Comparison of ENCODE assay signal across 9 cellular contexts in the genomic region with DNA sequence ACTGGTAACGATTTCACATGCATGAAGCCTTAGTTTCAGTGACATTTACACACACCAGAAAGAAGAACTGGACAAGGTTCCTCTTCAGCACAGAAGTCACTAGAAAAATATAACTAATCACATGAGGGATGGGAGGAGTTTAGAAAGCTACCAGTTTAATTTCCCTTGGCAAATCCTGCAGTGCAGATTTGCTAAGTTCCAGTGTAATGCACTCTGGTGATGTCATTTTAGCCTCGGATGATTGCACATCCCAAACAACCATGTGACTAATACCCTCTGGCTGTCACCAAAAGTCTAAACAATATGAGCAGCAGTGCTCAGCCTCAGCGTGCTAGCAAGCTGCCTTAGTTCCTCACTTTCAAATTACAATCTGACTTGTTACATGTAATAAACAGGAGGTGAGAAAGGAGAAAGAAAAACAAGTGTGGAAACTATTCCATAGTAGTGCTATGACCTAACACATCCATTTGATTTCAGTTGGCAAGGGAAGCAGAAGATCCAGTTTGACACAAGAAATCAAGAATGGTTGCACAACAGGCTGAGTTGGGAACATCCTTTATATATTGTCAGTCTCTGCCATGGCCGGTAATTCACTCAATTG. TPM values are rescaled to one million over a fixed set of nuclear protein-coding genes. Genes with fewer than 3 reads are reported as not detected.
DNase-seq lines count a peak whose midpoint lies in the region; ATAC-seq and TF ChIP-seq lines count a peak whose summit lies in the region.
"Had no signal": no experiment of that assay in that cellular context is flagged by ENCODE, and none has a peak within 500 bp of the region (broad histone marks: within the 10 kb centered on the region; RNA-seq: fewer than 3 reads in every experiment).

No MANE protein-coding gene starts in this region.

- TF ChIP-seq CTCF in HL-60 (IDR thresholded peaks at IDR 0.05; ENCODE audit: insufficient read depth, low read length) = no peak
- no peak for TF ChIP-seq CTCF in RWPE1 (conservative IDR thresholded peaks at IDR 0.05; ENCODE audit: low read depth)
- no peak for TF ChIP-seq CTCF in nephron (IDR thresholded peaks at IDR 0.05; ENCODE audit: unreplicated experiment in 3 of 3)

- H3K4me3 ChIP-seq in CD4-positive, CD25-positive, alpha-beta regulatory T cell (ENCODE audit: low read depth, low read length) = no peak overlapping the region
- H3K4me3 ChIP-seq in HL-60 (replicated peaks; ENCODE audit: insufficient read depth, low read length) = no peak overlapping the region; the same call in 1 of the 2 replicates
- no peak overlapping the region for H3K4me3 ChIP-seq in esophagus (ENCODE audit: low read depth in 1 of 2, low read length in 2 of 2)

- POLR2A ChIA-PET in RWPE1 (lab: Yijun Ruan, JAX; ENCODE audit: low non-redundant PET) = no interaction called here

- CTCF ChIA-PET in RWPE1 (lab: Yijun Ruan, JAX) = interaction anchor here (0.5 kb wide), 1 partner anchor 1170 kb away, joined by 3 read pairs; no protein-coding TSS in a partner anchor

- H3K9me3 Mint-ChIP-seq in CD4-positive, CD25-positive, alpha-beta regulatory T cell = peaks cover 0 to 2% (median 0%) of the 10 kb centered on the region in 7 donors
- peaks cover 3% of the 10 kb centered on the region for H3K9me3 Mint-ChIP-seq in nephron

- H3K27me3 ChIP-seq in CD4-positive, CD25-positive, alpha-beta regulatory T cell (ENCODE audit: control insufficient read depth, insufficient read depth, low read length) = no peaks in the 10 kb centered on the region
- no peaks in the 10 kb centered on the region for H3K27me3 ChIP-seq in HL-60 (ENCODE audit: insufficient read depth, poor library complexity, severe bottlenecking)
- H3K27me3 ChIP-seq in esophagus (ENCODE audit: control insufficient read depth in 1 of 2, insufficient read depth in 2 of 2, low read length in 2 of 2) = no peaks in the 10 kb centered on the region

- peak; percentile 28 to 32 for ATAC-seq in CD4-positive, CD25-positive, alpha-beta regulatory T cell (ENCODE audit: low read depth in 2 of 2)
- ATAC-seq in GM18498 (IDR thresholded peaks at IDR 0.05; ENCODE audit: unreplicated experiment) = no peak
- ATAC-seq in GM18861 (IDR thresholded peaks at IDR 0.05; ENCODE audit: unreplicated experiment) = no peak
- ATAC-seq in HG03280 (IDR thresholded peaks at IDR 0.05; ENCODE audit: unreplicated experiment) = no peak

- H3K27ac Mint-ChIP-seq in CD4-positive, CD25-positive, alpha-beta regulatory T cell = peak overlapping the region in 1 of 3 donors; percentile 18
- peak overlapping the region; percentile 93 to 94 (median 93) for H3K27ac Mint-ChIP-seq in nephron

- H3K36me3 Mint-ChIP-seq in CD4-positive, CD25-positive, alpha-beta regulatory T cell = no peaks in the 10 kb centered on the region
- no peaks in the 10 kb centered on the region for H3K36me3 Mint-ChIP-seq in nephron (ENCODE audit: low read depth)

- no peaks in the 10 kb centered on the region for H3K27me3 Mint-ChIP-seq in CD4-positive, CD25-positive, alpha-beta regulatory T cell
- no peaks in the 10 kb centered on the region for H3K27me3 Mint-ChIP-seq in nephron (ENCODE audit: low read depth)

- no peak overlapping the region for H3K27ac ChIP-seq in CD4-positive, CD25-positive, alpha-beta regulatory T cell (ENCODE audit: insufficient read depth, low read length, poor library complexity, severe bottlenecking)
- H3K27ac ChIP-seq in HL-60 (replicated peaks) (peak overlapping the region; percentile 79), RWPE1 (no peak overlapping the region), esophagus (ENCODE audit: low read depth in 2 of 2, low read length in 1 of 2) (peak overlapping the region; percentile 91 to 95)
- H3K27ac ChIP-seq: KMS-11 had no signal

- no peaks in the 10 kb centered on the region for H3K9me3 ChIP-seq in CD4-positive, CD25-positive, alpha-beta regulatory T cell (ENCODE audit: control insufficient read depth in 2 of 2, low read length in 2 of 2)
- H3K9me3 ChIP-seq in esophagus (ENCODE audit: control insufficient read depth in 2 of 2, insufficient read depth in 1 of 2, low read depth in 1 of 2, low read length in 1 of 2) = no peaks in the 10 kb centered on the region

- 15 to 16% methylated on average over 4 of the region's 4 CpGs for WGBS in esophagus, 2 donors

- no peak overlapping the region for H3K4me3 Mint-ChIP-seq in CD4-positive, CD25-positive, alpha-beta regulatory T cell
- no peak overlapping the region for H3K4me3 Mint-ChIP-seq in nephron

- H3K4me1 ChIP-seq in CD4-positive, CD25-positive, alpha-beta regulatory T cell (ENCODE audit: control insufficient read depth, insufficient read depth, low read length, poor library complexity, severe bottlenecking) = no peaks in the 10 kb centered on the region
- H3K4me1 ChIP-seq in esophagus (ENCODE audit: control insufficient read depth in 2 of 2, insufficient read depth in 2 of 2, low read length in 1 of 2) = no peaks in the 10 kb centered on the region

- H3K36me3 ChIP-seq in CD4-positive, CD25-positive, alpha-beta regulatory T cell (ENCODE audit: control insufficient read depth, insufficient read depth, low read length) = no peaks in the 10 kb centered on the region
- H3K36me3 ChIP-seq in esophagus (ENCODE audit: control insufficient read depth in 2 of 2, insufficient read depth in 2 of 2, low read length in 1 of 2) = no peaks in the 10 kb centered on the region

- no peak for DNase-seq in CD4-positive, CD25-positive, alpha-beta regulatory T cell
- DNase-seq in HL-60 (ENCODE audit: low read depth in 1 of 2, low spot score in 1 of 2) (peak; percentile 87 to 93), RWPE1 (ENCODE audit: low spot score) (peak; percentile 81)

- peaks cover 0 to 3% (median 0%) of the 10 kb centered on the region in 4 donors for H3K4me1 Mint-ChIP-seq in CD4-positive, CD25-positive, alpha-beta regulatory T cell
- H3K4me1 Mint-ChIP-seq in nephron = peaks cover 27% of the 10 kb centered on the region

RNA-seq across cellular contexts. Expression of gene PPP1CB, which starts 35.3 kb away (rescaled TPM):
- total RNA-seq in CD4-positive, CD25-positive, alpha-beta regulatory T cell = 303 TPM
- 100 to 1,000 TPM; 102 to 136 (median 117) TPM for polyA plus RNA-seq in CD4-positive, CD25-positive, alpha-beta regulatory T cell
- polyA plus RNA-seq in esophagus = 100 to 1,000 TPM; 104 to 140 TPM

Comparison
In these comparisons a context has a peak if more than half of its experiments do, and no peak if none do; other contexts are left out.
1. ATAC-seq: peak in CD4-positive, CD25-positive, alpha-beta regulatory T cell (2 of 2); none in GM18498 (single experiment), GM18861 (single experiment) and HG03280 (single experiment).
2. DNase-seq: peak in HL-60 (2 of 2) and RWPE1 (single experiment); none in CD4-positive, CD25-positive, alpha-beta regulatory T cell (0 of 3).
3. H3K27ac ChIP-seq: peak in HL-60 (single experiment) and esophagus (2 of 2); none in CD4-positive, CD25-positive, alpha-beta regulatory T cell (single experiment) and RWPE1 (single experiment).